In the genomic region with DNA sequence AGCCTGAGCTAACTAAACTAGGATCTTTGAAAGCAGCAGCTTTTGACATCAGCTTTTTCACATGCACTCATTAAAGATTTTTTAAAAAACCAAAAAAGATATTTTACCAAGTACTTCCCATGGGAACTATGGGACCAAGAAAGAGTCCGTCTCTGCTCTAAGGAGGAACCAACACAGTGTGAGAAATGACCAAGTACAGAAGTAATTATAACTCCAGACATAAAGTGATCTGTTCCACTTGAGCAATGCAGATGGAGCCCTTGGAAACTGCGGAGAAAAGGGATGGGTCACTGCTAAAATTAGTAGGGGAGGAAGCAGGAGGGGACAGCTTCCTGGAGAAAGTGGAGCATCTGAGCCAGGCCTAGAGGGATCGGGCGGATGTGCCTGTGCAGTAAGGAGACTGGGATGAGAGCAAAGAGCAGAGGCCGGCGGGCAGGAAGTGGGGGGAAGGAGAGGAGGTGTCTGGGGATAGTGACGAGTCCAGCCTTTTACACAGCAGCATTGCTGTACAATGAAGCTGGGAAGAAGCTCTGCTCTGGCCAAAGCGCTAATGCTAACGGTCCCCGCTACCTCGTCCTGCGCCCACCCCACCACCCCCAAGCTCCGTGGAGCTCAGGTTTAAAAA, we compare ENCODE assay signal across 17 cellular contexts. TPM values are rescaled to one million over a fixed set of nuclear protein-coding genes. Genes with fewer than 3 reads are reported as not detected.
A peak's percentile ranks its signal among the peaks of the same experiment; 100 is the strongest.
DNase-seq lines count a peak whose midpoint lies in the region; ATAC-seq, FAIRE-seq and TF ChIP-seq lines count a peak whose summit lies in the region.
"Had no signal": no experiment of that assay in that cellular context is flagged by ENCODE, and none has a peak within 500 bp of the region (broad histone marks: within the 10 kb centered on the region; RNA-seq: fewer than 3 reads in every experiment).

No MANE protein-coding gene starts in this region.

- H4K20me1 ChIP-seq in astrocyte (ENCODE audit: insufficient read depth, low read length) (no peaks in the 10 kb centered on the region), smooth muscle cell (ENCODE audit: low read depth) (no peaks in the 10 kb centered on the region)

- H3K4me1 Mint-ChIP-seq in astrocyte (ENCODE audit: low read depth, unreplicated experiment) = peaks cover 26% of the 10 kb centered on the region

- H3F3A ChIP-seq in smooth muscle cell (ENCODE audit: low read depth) = no peaks in the 10 kb centered on the region

- H3K4me2 ChIP-seq in astrocyte (ENCODE audit: low read length) (no peak overlapping the region), smooth muscle cell (peak overlapping the region; percentile 24)

- H3K27me3 ChIP-seq in astrocyte (ENCODE audit: insufficient read depth, low read length) (peaks cover 21% of the 10 kb centered on the region), smooth muscle cell (ENCODE audit: low read depth) (no peaks in the 10 kb centered on the region)
- H3K27me3 ChIP-seq: cardiac muscle cell, testis had no signal

- H3K9me3 Mint-ChIP-seq in astrocyte (ENCODE audit: unreplicated experiment) = peaks cover 7% of the 10 kb centered on the region
- H3K9me3 Mint-ChIP-seq: T-helper 2 cell treated with Interferon-gamma antibody and Interleukin-4, amounts not matched to agents 5 μg/mL and 100 μg/mL, for 36 hours had no signal

- H3K4me1 ChIP-seq in astrocyte (ENCODE audit: insufficient read depth, low read length) = peaks cover 29% of the 10 kb centered on the region
- no peaks in the 10 kb centered on the region for H3K4me1 ChIP-seq in kidney (ENCODE audit: control insufficient read depth in 1 of 2, insufficient read depth in 1 of 2, low read depth in 1 of 2, low read length in 2 of 2)
- peaks cover 22% of the 10 kb centered on the region for H3K4me1 ChIP-seq in smooth muscle cell (ENCODE audit: low read depth)
- H3K4me1 ChIP-seq: testis had no signal

- H3K27ac ChIP-seq in astrocyte (ENCODE audit: low read depth, low read length) = no peak overlapping the region
- no peak overlapping the region for H3K27ac ChIP-seq in kidney (ENCODE audit: low read depth in 2 of 2, low read length in 2 of 2)
- no peak overlapping the region for H3K27ac ChIP-seq in smooth muscle cell (ENCODE audit: low read depth)
- H3K27ac ChIP-seq: 22Rv1, cardiac muscle cell, testis had no signal

- H3K36me3 ChIP-seq in astrocyte (ENCODE audit: insufficient read depth, low read length) = no peaks in the 10 kb centered on the region
- H3K36me3 ChIP-seq in kidney (ENCODE audit: control insufficient read depth in 1 of 2, insufficient read depth in 2 of 2, low read length in 2 of 2) = no peaks in the 10 kb centered on the region
- no peaks in the 10 kb centered on the region for H3K36me3 ChIP-seq in smooth muscle cell (ENCODE audit: low read depth)
- H3K36me3 ChIP-seq: cardiac muscle cell had no signal

- TF ChIP-seq CTCF in astrocyte (IDR thresholded peaks at IDR 0.05; ENCODE audit: insufficient read depth, low read depth, low read length) (no peak), kidney (IDR thresholded peaks at IDR 0.05; ENCODE audit: borderline replicate concordance, extremely low read depth, insufficient read depth) (no peak), smooth muscle cell (IDR thresholded peaks at IDR 0.05; ENCODE audit: borderline replicate concordance, insufficient read depth, poor library complexity, severe bottlenecking) (no peak)

- no peak overlapping the region for H3K4me3 Mint-ChIP-seq in astrocyte (ENCODE audit: unreplicated experiment)
- H3K4me3 Mint-ChIP-seq: T-helper 2 cell treated with Interferon-gamma antibody and Interleukin-4, amounts not matched to agents 5 μg/mL and 100 μg/mL, for 36 hours had no signal

- FAIRE-seq in astrocyte (lab: Jason Lieb, UNC) (no peak), kidney (lab: Jason Lieb, UNC) (no peak)

- ATAC-seq in GM18907 (IDR thresholded peaks at IDR 0.05; ENCODE audit: unreplicated experiment) (no peak), HG02852 (IDR thresholded peaks at IDR 0.05; ENCODE audit: unreplicated experiment) (no peak)

- H3K79me2 ChIP-seq in astrocyte (ENCODE audit: insufficient read depth, low read length) (no peaks in the 10 kb centered on the region), smooth muscle cell (ENCODE audit: low read depth) (no peaks in the 10 kb centered on the region)

- no peaks in the 10 kb centered on the region for H3K9me3 ChIP-seq in astrocyte (ENCODE audit: insufficient read depth, low read depth, low read length)
- no peaks in the 10 kb centered on the region for H3K9me3 ChIP-seq in kidney (ENCODE audit: control insufficient read depth in 1 of 2, low read length in 2 of 2)
- H3K9me3 ChIP-seq in smooth muscle cell (replicated peaks; ENCODE audit: low read depth) = no peaks in the 10 kb centered on the region
- H3K9me3 ChIP-seq: testis had no signal

- peak overlapping the region; percentile 59 for H3K27ac Mint-ChIP-seq in astrocyte (ENCODE audit: unreplicated experiment)
- H3K27ac Mint-ChIP-seq: T-helper 2 cell treated with Interferon-gamma antibody and Interleukin-4, amounts not matched to agents 5 μg/mL and 100 μg/mL, for 36 hours had no signal

- no peak overlapping the region for H2AFZ ChIP-seq in astrocyte (ENCODE audit: low read depth, low read length)
- peak overlapping the region; percentile 63 for H2AFZ ChIP-seq in smooth muscle cell (ENCODE audit: low read depth)

- H3K9ac ChIP-seq in astrocyte (ENCODE audit: low read length) (no peak overlapping the region), kidney (ENCODE audit: low read length in 2 of 2) (no peak overlapping the region), smooth muscle cell (ENCODE audit: low read depth) (no peak overlapping the region)

- WGBS in smooth muscle cell (ENCODE audit: low lambda C conversion rate) = 64% methylated on average over 11 of the region's 13 CpGs

- peaks cover 76% of the 10 kb centered on the region for H3K27me3 Mint-ChIP-seq in astrocyte (ENCODE audit: low read depth, unreplicated experiment)

- intact Hi-C loops in kidney (cut with DNase I) (no loop called here), head of caudate nucleus (cut with DNase I) (no loop called here)

- DNase-seq in NCI-H510A treated with DMSO at 0.1 percent for 48 hours (lab: John Stamatoyannopoulos, UW) (peak; percentile 24), NCI-H510A (lab: John Stamatoyannopoulos, UW) (no peak), astrocyte (ENCODE audit: low read depth) (no peak), kidney (peak; percentile 86), smooth muscle cell (lab: John Stamatoyannopoulos, UW; ENCODE audit: unreplicated experiment) (no peak), head of caudate nucleus (no peak)
- DNase-seq: activated CD4-positive, alpha-beta T cell treated with anti-CD3 and anti-CD28 coated beads, Interleukin-2, amount 50 U/mL, for 4 hours; activated effector memory CD4-positive, alpha-beta T cell treated with anti-CD3 and anti-CD28 coated beads, Interleukin-2, amount 50 U/mL, for 16 hours; Calu3; OCI-M1; testis had no signal

- H3K36me3 Mint-ChIP-seq in astrocyte (ENCODE audit: low read depth, unreplicated experiment) = peaks cover 4% of the 10 kb centered on the region

- H3K4me3 ChIP-seq in astrocyte (ENCODE audit: insufficient read depth, low read depth, low read length) = no peak overlapping the region
- no peak overlapping the region for H3K4me3 ChIP-seq in kidney (ENCODE audit: low read length in 2 of 2)
- H3K4me3 ChIP-seq in smooth muscle cell = no peak overlapping the region
- H3K4me3 ChIP-seq: cardiac muscle cell, skin epidermis, testis had no signal

RNA-seq across cellular contexts. Expression of gene HES1, which starts 53.2 kb away (rescaled TPM):
- total RNA-seq in astrocyte (44.6 and 46.5 TPM in 2 replicates), kidney (44.3 TPM), smooth muscle cell (69.5 and 96.8 TPM in 2 replicates)
- polyA plus RNA-seq in kidney (ENCODE audit: insufficient read depth, low read depth, low replicate concordance) (77.4 TPM), smooth muscle cell (52.0 and 59.9 TPM in 2 replicates)

Comparison
In these comparisons a context has a peak if more than half of its experiments do, and no peak if none do; other contexts are left out.
1. DNase-seq: peak in NCI-H510A treated with DMSO at 0.1 percent for 48 hours (single experiment) and kidney (single experiment); none in NCI-H510A (single experiment), astrocyte (single experiment), smooth muscle cell (single experiment) and head of caudate nucleus (0 of 42).